In genomic region chr14:68401855-68402254, GRCh38 we compare ENCODE assay signal across 10 cellular contexts.
DNase-seq lines count a peak whose midpoint lies in the region; ATAC-seq and TF ChIP-seq lines count a peak whose summit lies in the region.
"Had no signal": no experiment of that assay in that cellular context is flagged by ENCODE, and none has a peak within 500 bp of the region (broad histone marks: within the 10 kb centered on the region; RNA-seq: fewer than 3 reads in every experiment).

No MANE protein-coding gene starts in this region.

- intact Hi-C loops in left lung (cut with DNase I) = no loop called here

- peak overlapping the region in 1 of 4 donors; percentile 7 for H3K4me3 Mint-ChIP-seq in CD4-positive, CD25-positive, alpha-beta regulatory T cell
- H3K4me3 Mint-ChIP-seq: activated naive CD8-positive, alpha-beta T cell had no signal

- TF ChIP-seq EP300 in gastroesophageal sphincter (IDR thresholded peaks at IDR 0.05) = no peak

- H2AFZ ChIP-seq in GM23248 = no peak overlapping the region

- peaks cover 58% of the 10 kb centered on the region for H3F3A ChIP-seq in GM23248 (ENCODE audit: insufficient read depth)

- H3K9me3 Mint-ChIP-seq in CD4-positive, CD25-positive, alpha-beta regulatory T cell = no peaks in the 10 kb centered on the region

- in situ Hi-C loops in GM23248 (cut with MboI) = no loop called here

- no peak overlapping the region for H3K9ac ChIP-seq in GM23248

- H3K36me3 Mint-ChIP-seq in CD4-positive, CD25-positive, alpha-beta regulatory T cell = no peaks in the 10 kb centered on the region

- WGBS in gastroesophageal sphincter (ENCODE audit: low coverage in 1 of 2), 2 donors = 48 to 62% methylated on average over 4 of the region's 4 CpGs
- WGBS in GM23248 (ENCODE audit: low coverage in 1 of 2, low lambda C conversion rate in 2 of 2, missing lambda C conversion rate in 2 of 2), 2 experiments = 98% methylated on average over 4 of the region's 4 CpGs

- no peaks in the 10 kb centered on the region for H3K27me3 ChIP-seq in CD4-positive, CD25-positive, alpha-beta regulatory T cell (ENCODE audit: control insufficient read depth, insufficient read depth, low read length)
- H3K27me3 ChIP-seq in gastroesophageal sphincter = no peaks in the 10 kb centered on the region
- H3K27me3 ChIP-seq in left lung = no peaks in the 10 kb centered on the region
- H3K27me3 ChIP-seq in GM23248 (replicated peaks; ENCODE audit: insufficient read depth) = no peaks in the 10 kb centered on the region
- H3K27me3 ChIP-seq: ovary had no signal

- no peaks in the 10 kb centered on the region for H3K27me3 Mint-ChIP-seq in CD4-positive, CD25-positive, alpha-beta regulatory T cell
- H3K27me3 Mint-ChIP-seq: activated naive CD8-positive, alpha-beta T cell had no signal

- no peaks in the 10 kb centered on the region for H3K9me2 ChIP-seq in GM23248 (ENCODE audit: insufficient read depth)

- no peak overlapping the region for H3K4me3 ChIP-seq in CD4-positive, CD25-positive, alpha-beta regulatory T cell (ENCODE audit: low read depth, low read length)
- H3K4me3 ChIP-seq in gastroesophageal sphincter (no peak overlapping the region), left lung (no peak overlapping the region), GM23248 (no peak overlapping the region)
- H3K4me3 ChIP-seq: ovary had no signal

- H3K27ac Mint-ChIP-seq in CD4-positive, CD25-positive, alpha-beta regulatory T cell = peak overlapping the region in 1 of 3 donors; percentile 81
- H3K27ac Mint-ChIP-seq: activated naive CD8-positive, alpha-beta T cell had no signal

- no peaks in the 10 kb centered on the region for H3K36me3 ChIP-seq in CD4-positive, CD25-positive, alpha-beta regulatory T cell (ENCODE audit: control insufficient read depth, insufficient read depth, low read length)
- H3K36me3 ChIP-seq in gastroesophageal sphincter (no peaks in the 10 kb centered on the region), left lung (no peaks in the 10 kb centered on the region), GM23248 (ENCODE audit: low read depth) (no peaks in the 10 kb centered on the region)
- H3K36me3 ChIP-seq: ovary had no signal

- no peak for TF ChIP-seq CTCF in gastroesophageal sphincter (IDR thresholded peaks at IDR 0.05)
- no peak for TF ChIP-seq CTCF in left lung (IDR thresholded peaks at IDR 0.05)

- peaks cover 42% of the 10 kb centered on the region for H3K4me1 ChIP-seq in CD4-positive, CD25-positive, alpha-beta regulatory T cell (ENCODE audit: control insufficient read depth, insufficient read depth, low read length, poor library complexity, severe bottlenecking)
- H3K4me1 ChIP-seq in gastroesophageal sphincter = peaks cover 11 to 78% (median 18%) of the 10 kb centered on the region in 3 donors
- H3K4me1 ChIP-seq in left lung = peaks cover 37 to 60% of the 10 kb centered on the region in 2 donors
- peaks cover 73% of the 10 kb centered on the region for H3K4me1 ChIP-seq in GM23248 (ENCODE audit: insufficient read depth)

- DNase-seq in CD4-positive, CD25-positive, alpha-beta regulatory T cell = peak in 1 of 3 donors; percentile 37
- DNase-seq in RPMI8226 = peak; percentile 70
- no peak for DNase-seq in substantia nigra (lab: John Stamatoyannopoulos, UW)
- no peak for DNase-seq in left lung
- DNase-seq in GM23248 = no peak
- DNase-seq: ovary had no signal

- H3K4me2 ChIP-seq in GM23248 (ENCODE audit: unreplicated experiment) = no peak overlapping the region

- peak overlapping the region; percentile 30 for H3K27ac ChIP-seq in CD4-positive, CD25-positive, alpha-beta regulatory T cell (ENCODE audit: insufficient read depth, low read length, poor library complexity, severe bottlenecking)
- no peak overlapping the region for H3K27ac ChIP-seq in substantia nigra (ENCODE audit: low read depth, low read length, poor library complexity, severe bottlenecking)
- H3K27ac ChIP-seq in gastroesophageal sphincter = no peak overlapping the region
- no peak overlapping the region for H3K27ac ChIP-seq in left lung
- no peak overlapping the region for H3K27ac ChIP-seq in GM23248

- no peaks in the 10 kb centered on the region for H4K20me1 ChIP-seq in GM23248 (ENCODE audit: insufficient read depth)

- TF ChIP-seq POLR2A in gastroesophageal sphincter (IDR thresholded peaks at IDR 0.05) = no peak

- H3K4me1 Mint-ChIP-seq in CD4-positive, CD25-positive, alpha-beta regulatory T cell = peaks cover 36 to 64% (median 56%) of the 10 kb centered on the region in 4 donors

- no peaks in the 10 kb centered on the region for H3K9me3 ChIP-seq in CD4-positive, CD25-positive, alpha-beta regulatory T cell (ENCODE audit: control insufficient read depth in 2 of 2, low read length in 2 of 2)
- H3K9me3 ChIP-seq in gastroesophageal sphincter (no peaks in the 10 kb centered on the region), left lung (no peaks in the 10 kb centered on the region), GM23248 (ENCODE audit: low read depth) (no peaks in the 10 kb centered on the region)
- H3K9me3 ChIP-seq: ovary had no signal

- ATAC-seq in CD4-positive, CD25-positive, alpha-beta regulatory T cell (ENCODE audit: low read depth in 2 of 2) = no peak
- ATAC-seq in GM19351 (IDR thresholded peaks at IDR 0.05; ENCODE audit: unreplicated experiment) = peak; percentile 79
- peak; percentile 69 for ATAC-seq in HG03060 (IDR thresholded peaks at IDR 0.05; ENCODE audit: low read depth, unreplicated experiment)
- no peak for ATAC-seq in gastroesophageal sphincter
- ATAC-seq in left lung = no peak

- H3K79me2 ChIP-seq in GM23248 (ENCODE audit: insufficient read depth) = no peaks in the 10 kb centered on the region

Comparison
In these comparisons a context has a peak if more than half of its experiments do, and no peak if none do; other contexts are left out.
1. ATAC-seq: peak in GM19351 (single experiment) and HG03060 (single experiment); none in CD4-positive, CD25-positive, alpha-beta regulatory T cell (0 of 2), gastroesophageal sphincter (single experiment) and left lung (single experiment).